In the genomic region with DNA sequence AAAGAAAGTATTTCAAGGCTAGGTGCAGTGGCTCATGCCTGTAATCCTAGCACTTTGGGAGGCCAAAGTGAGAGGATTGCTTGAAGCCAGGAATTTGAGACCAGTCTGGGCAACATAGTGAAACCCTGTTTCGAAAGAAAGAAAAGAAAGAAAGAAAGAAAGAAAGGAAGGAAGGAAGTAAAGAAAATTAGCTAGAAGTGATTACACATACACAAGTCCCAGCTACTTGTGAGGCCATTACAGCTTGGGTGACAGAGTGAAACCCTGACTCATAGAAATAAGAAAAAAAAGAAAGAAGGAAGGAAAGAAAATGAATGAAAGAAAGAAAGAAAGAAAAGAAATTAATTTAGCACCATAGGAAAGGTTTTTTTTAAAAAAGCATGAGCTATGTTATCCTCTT, we compare ENCODE assay signal across 21 cellular contexts. TPM values are rescaled to one million over a fixed set of nuclear protein-coding genes. Genes with fewer than 3 reads are reported as not detected.
DNase-seq lines count a peak whose midpoint lies in the region; ATAC-seq and TF ChIP-seq lines count a peak whose summit lies in the region.
"Had no signal": no experiment of that assay in that cellular context is flagged by ENCODE, and none has a peak within 500 bp of the region (broad histone marks: within the 10 kb centered on the region; RNA-seq: fewer than 3 reads in every experiment).

No MANE protein-coding gene starts in this region.

- intact Hi-C loops in activated CD4-positive, alpha-beta memory T cell treated with anti-CD3 and anti-CD28 coated beads for 36 hours (cut with micrococcal nuclease): loop anchor here (1.0 to 10.0 kb wide), 6 partner anchors 15 to 659 kb away; partner anchors contain the start of gene PPP1CC
- intact Hi-C loops in psoas muscle (cut with DNase I): no loop called here

- no peak overlapping the region for H3K23ac ChIP-seq in H9 (ENCODE audit: insufficient read length, low read depth, low read length)

- no peak overlapping the region for H3T11ph ChIP-seq in H9 (ENCODE audit: low read length)

- H3K4me3 ChIP-seq in effector memory CD4-positive, alpha-beta T cell (ENCODE audit: insufficient read depth, low read depth, low read length, poor library complexity, severe bottlenecking): no peak overlapping the region
- no peak overlapping the region for H3K4me3 ChIP-seq in psoas muscle
- H3K4me3 ChIP-seq: BLaER1, coronary artery, prostate gland, SK-N-MC, testis had no signal

- no peak overlapping the region for H2BK15ac ChIP-seq in H9 (ENCODE audit: low read depth, low read length)

- no peak overlapping the region for H3K56ac ChIP-seq in H9 (ENCODE audit: insufficient read length, low read depth, low read length)

- H3K9ac ChIP-seq in H9 (ENCODE audit: extremely low read depth, insufficient read length, low read length): no peak overlapping the region
- H3K9ac ChIP-seq: BLaER1 had no signal

- H3K27me3 Mint-ChIP-seq in H9 (ENCODE audit: low read depth): peaks cover 13% of the 10 kb centered on the region
- H3K27me3 Mint-ChIP-seq in activated CD4-positive, alpha-beta memory T cell treated with anti-CD3 and anti-CD28 coated beads for 36 hours: no peaks in the 10 kb centered on the region
- H3K27me3 Mint-ChIP-seq in memory B cell: peaks cover 2% of the 10 kb centered on the region

- H3K27me3 ChIP-seq in H9 (ENCODE audit: insufficient read depth, low read length) (no peaks in the 10 kb centered on the region), psoas muscle (ENCODE audit: insufficient read depth in 3 of 3, low read length in 2 of 3) (no peaks in the 10 kb centered on the region)
- H3K27me3 ChIP-seq in effector memory CD4-positive, alpha-beta T cell (replicated peaks; ENCODE audit: control insufficient read depth, insufficient read depth, low read length, poor library complexity, severe bottlenecking): no peaks in the 10 kb centered on the region
- H3K27me3 ChIP-seq: BLaER1, brain microvascular endothelial cell, testis had no signal

- no peak overlapping the region for H4K5ac ChIP-seq in H9 (ENCODE audit: insufficient read length, low read depth, low read length)

- no peaks in the 10 kb centered on the region for H3K79me1 ChIP-seq in H9 (ENCODE audit: insufficient read depth, low read depth, low read length, poor library complexity, severe bottlenecking)

- no peaks in the 10 kb centered on the region for H3K79me2 ChIP-seq in H9 (ENCODE audit: insufficient read depth, low read length)

- H2AFZ ChIP-seq in H9 (ENCODE audit: low read length): no peak overlapping the region

- no peak overlapping the region for H3K18ac ChIP-seq in H9 (ENCODE audit: insufficient read length, low read depth, low read length)

- H3K4me2 ChIP-seq in H9 (ENCODE audit: insufficient read depth, insufficient read length, low read length): no peak overlapping the region
- H3K4me2 ChIP-seq: BLaER1 had no signal

- H3K36me3 Mint-ChIP-seq in H9 (ENCODE audit: insufficient read depth in 1 of 3, low read depth in 3 of 3): peaks cover 0 to 8% (median 3%) of the 10 kb centered on the region in 3 experiments; a peak in 4 of 7 replicates
- H3K36me3 Mint-ChIP-seq in activated CD4-positive, alpha-beta memory T cell treated with anti-CD3 and anti-CD28 coated beads for 36 hours: no peaks in the 10 kb centered on the region
- no peaks in the 10 kb centered on the region for H3K36me3 Mint-ChIP-seq in memory B cell

- H3K27ac Mint-ChIP-seq in H9 (peak overlapping the region in 2 of 3 experiments; percentile 13 to 84; a peak in 3 of 7 replicates), memory B cell (peak overlapping the region; percentile 80)
- peak overlapping the region; percentile 94 for H3K27ac Mint-ChIP-seq in activated CD4-positive, alpha-beta memory T cell treated with anti-CD3 and anti-CD28 coated beads for 36 hours

- H4K91ac ChIP-seq in H9 (ENCODE audit: insufficient read length, low read depth, low read length): no peak overlapping the region

- no peaks in the 10 kb centered on the region for H3K23me2 ChIP-seq in H9 (ENCODE audit: insufficient read length, low read depth, low read length, poor library complexity, severe bottlenecking)

- H3K9me3 Mint-ChIP-seq in H9: peaks cover 10 to 16% of the 10 kb centered on the region in 2 experiments
- peaks cover 4% of the 10 kb centered on the region for H3K9me3 Mint-ChIP-seq in activated CD4-positive, alpha-beta memory T cell treated with anti-CD3 and anti-CD28 coated beads for 36 hours
- no peaks in the 10 kb centered on the region for H3K9me3 Mint-ChIP-seq in memory B cell

- WGBS in H9 (ENCODE audit: extremely low coverage, insufficient read length, low lambda C conversion rate): no CpG with 5 or more reads among the region's 1 CpG
- WGBS in psoas muscle, 3 donors: 87 to 92% (median 92%) methylated on average over 1 of the region's 1 CpG

- POLR2A ChIA-PET in activated CD4-positive, alpha-beta memory T cell treated with anti-CD3 and anti-CD28 coated beads for 36 hours (lab: Charles Lee): interaction anchor here (0.6 to 5.3 kb wide), 10 partner anchors 34 to 255 kb away, joined by 3 to 46 read pairs (median 4); partner anchors contain the start of genes PPP1CC and TCTN1

- no peak overlapping the region for H2BK5ac ChIP-seq in H9 (ENCODE audit: insufficient read length, low read length)

- no peak for TF ChIP-seq CTCF in H9 (conservative IDR thresholded peaks at IDR 0.05)
- no peak for TF ChIP-seq CTCF in psoas muscle (IDR thresholded peaks at IDR 0.05)

- no peaks in the 10 kb centered on the region for H4K20me1 ChIP-seq in H9 (ENCODE audit: control insufficient read depth, insufficient read depth, insufficient read length)
- H4K20me1 ChIP-seq: BLaER1 had no signal

- H3K4me1 Mint-ChIP-seq in H9 (peaks cover 4 to 14% of the 10 kb centered on the region in 2 experiments; a peak in 3 of 4 replicates), memory B cell (peaks cover 22% of the 10 kb centered on the region)
- peaks cover 72% of the 10 kb centered on the region for H3K4me1 Mint-ChIP-seq in activated CD4-positive, alpha-beta memory T cell treated with anti-CD3 and anti-CD28 coated beads for 36 hours (ENCODE audit: low read depth)

- no peak overlapping the region for H3K4ac ChIP-seq in H9 (ENCODE audit: low read depth, low read length)

- no peak overlapping the region for H2BK20ac ChIP-seq in H9 (ENCODE audit: low read depth, low read length, poor library complexity, severe bottlenecking)

- H3K4me1 ChIP-seq in H9 (ENCODE audit: insufficient read depth, low read length) (no peaks in the 10 kb centered on the region), psoas muscle (no peaks in the 10 kb centered on the region)
- H3K4me1 ChIP-seq in effector memory CD4-positive, alpha-beta T cell (ENCODE audit: control insufficient read depth, insufficient read depth, low read length, poor library complexity, severe bottlenecking): peaks cover 25% of the 10 kb centered on the region
- H3K4me1 ChIP-seq: prostate gland, testis had no signal

- no peak overlapping the region for H2BK12ac ChIP-seq in H9 (ENCODE audit: insufficient read length, low read depth, low read length)

- H4K8ac ChIP-seq in H9 (replicated peaks; ENCODE audit: insufficient read length, low read depth, low read length): no peak overlapping the region

- H2BK120ac ChIP-seq in H9 (ENCODE audit: low read depth, low read length, poor library complexity, severe bottlenecking): no peak overlapping the region

- CTCF ChIA-PET in activated CD4-positive, alpha-beta memory T cell treated with anti-CD3 and anti-CD28 coated beads for 36 hours (lab: Charles Lee): interaction anchor here (0.6 to 4.3 kb wide), 7 partner anchors 28 to 697 kb away, joined by 3 to 30 read pairs (median 3); no protein-coding TSS in a partner anchor

- H3K27ac ChIP-seq in H9 (ENCODE audit: insufficient read length, low read depth, low read length) (no peak overlapping the region), psoas muscle (no peak overlapping the region)
- H3K27ac ChIP-seq in effector memory CD4-positive, alpha-beta T cell (ENCODE audit: insufficient read depth, low read length, poor library complexity, severe bottlenecking): no peak overlapping the region
- H3K27ac ChIP-seq: BLaER1, brain microvascular endothelial cell, coronary artery, prostate gland, SK-N-MC, testis had no signal

- H3K4me3 Mint-ChIP-seq in H9: peak overlapping the region in 1 of 2 experiments; percentile 59; a peak in 1 of 5 replicates
- H3K4me3 Mint-ChIP-seq in activated CD4-positive, alpha-beta memory T cell treated with anti-CD3 and anti-CD28 coated beads for 36 hours: peak overlapping the region; percentile 34
- peak overlapping the region; percentile 15 for H3K4me3 Mint-ChIP-seq in memory B cell

- H3K36me3 ChIP-seq in effector memory CD4-positive, alpha-beta T cell (ENCODE audit: control insufficient read depth, insufficient read depth, low read length): no peaks in the 10 kb centered on the region
- H3K36me3 ChIP-seq in psoas muscle (ENCODE audit: insufficient read depth in 1 of 2, low read depth in 1 of 2): no peaks in the 10 kb centered on the region
- H3K36me3 ChIP-seq: BLaER1, brain microvascular endothelial cell, prostate gland had no signal

- peak; percentile 22 to 46 for ATAC-seq in activated CD4-positive, CD25-positive, alpha-beta regulatory T cell treated with anti-CD3 and anti-CD28 coated beads, Interleukin-2, amount 50 U/mL, for 24 hours
- ATAC-seq in memory B cell (ENCODE audit: low read depth): no peak
- no peak for ATAC-seq in HG03442 (IDR thresholded peaks at IDR 0.05; ENCODE audit: unreplicated experiment)
- no peak for ATAC-seq in psoas muscle
- ATAC-seq: left cardiac atrium, Panc1 had no signal

- no peak overlapping the region for H2AK5ac ChIP-seq in H9 (ENCODE audit: insufficient read length, low read length)

- H3K14ac ChIP-seq in H9 (ENCODE audit: insufficient read depth, low read length): no peak overlapping the region

- no peak for DNase-seq in activated CD4-positive, CD25-positive, alpha-beta regulatory T cell treated with anti-CD3 and anti-CD28 coated beads, Interleukin-2, amount 50 U/mL, for 72 hours
- no peak for DNase-seq in H9
- no peak for DNase-seq in activated CD4-positive, alpha-beta memory T cell treated with anti-CD3 and anti-CD28 coated beads for 36 hours
- no peak for DNase-seq in memory B cell (ENCODE audit: low spot score in 2 of 2)
- no peak for DNase-seq in effector memory CD4-positive, alpha-beta T cell
- DNase-seq in psoas muscle: no peak
- DNase-seq: brain microvascular endothelial cell, DMS153, foreskin fibroblast, left cardiac atrium, NCI-H1436 treated with DMSO at 0.1 percent for 48 hours, NCI-H2171 treated with DMSO at 0.1 percent for 48 hours, small intestine, testis had no signal

- H3K9me3 ChIP-seq in H9 (ENCODE audit: control insufficient read depth, low read depth, low read length) (no peaks in the 10 kb centered on the region), psoas muscle (no peaks in the 10 kb centered on the region)
- no peaks in the 10 kb centered on the region for H3K9me3 ChIP-seq in effector memory CD4-positive, alpha-beta T cell (ENCODE audit: control insufficient read depth, low read length)
- H3K9me3 ChIP-seq: BLaER1, prostate gland, testis had no signal

RNA-seq across cellular contexts. Expression of gene PPP1CC, which starts 33.3 kb away (rescaled TPM):
- total RNA-seq in H9 (2021): 286 and 290 TPM in 2 replicates
- total RNA-seq in activated CD4-positive, alpha-beta memory T cell treated with anti-CD3 and anti-CD28 coated beads for 36 hours: 100 to 1,000 TPM; 334 to 343 TPM
- total RNA-seq in psoas muscle: 100 to 1,000 TPM; 102 to 184 (median 135) TPM
- polyA plus RNA-seq in psoas muscle: 100 to 1,000 TPM in 2 of 3 donors, 10 to 100 TPM in 1; 82.5 to 222 (median 117) TPM

Comparison
In these comparisons a context has a peak if more than half of its experiments do, and no peak if none do; other contexts are left out.
1. ATAC-seq: peak in activated CD4-positive, CD25-positive, alpha-beta regulatory T cell treated with anti-CD3 and anti-CD28 coated beads, Interleukin-2, amount 50 U/mL, for 24 hours (2 of 2); none in memory B cell (single experiment), HG03442 (single experiment) and psoas muscle (0 of 4).
2. Peak in every context shown above with its lines, with median percentiles within 50 percentile points of each other: H3K27ac Mint-ChIP-seq.